1 cellular context compared by ENCODE assay signal in the genomic region with DNA sequence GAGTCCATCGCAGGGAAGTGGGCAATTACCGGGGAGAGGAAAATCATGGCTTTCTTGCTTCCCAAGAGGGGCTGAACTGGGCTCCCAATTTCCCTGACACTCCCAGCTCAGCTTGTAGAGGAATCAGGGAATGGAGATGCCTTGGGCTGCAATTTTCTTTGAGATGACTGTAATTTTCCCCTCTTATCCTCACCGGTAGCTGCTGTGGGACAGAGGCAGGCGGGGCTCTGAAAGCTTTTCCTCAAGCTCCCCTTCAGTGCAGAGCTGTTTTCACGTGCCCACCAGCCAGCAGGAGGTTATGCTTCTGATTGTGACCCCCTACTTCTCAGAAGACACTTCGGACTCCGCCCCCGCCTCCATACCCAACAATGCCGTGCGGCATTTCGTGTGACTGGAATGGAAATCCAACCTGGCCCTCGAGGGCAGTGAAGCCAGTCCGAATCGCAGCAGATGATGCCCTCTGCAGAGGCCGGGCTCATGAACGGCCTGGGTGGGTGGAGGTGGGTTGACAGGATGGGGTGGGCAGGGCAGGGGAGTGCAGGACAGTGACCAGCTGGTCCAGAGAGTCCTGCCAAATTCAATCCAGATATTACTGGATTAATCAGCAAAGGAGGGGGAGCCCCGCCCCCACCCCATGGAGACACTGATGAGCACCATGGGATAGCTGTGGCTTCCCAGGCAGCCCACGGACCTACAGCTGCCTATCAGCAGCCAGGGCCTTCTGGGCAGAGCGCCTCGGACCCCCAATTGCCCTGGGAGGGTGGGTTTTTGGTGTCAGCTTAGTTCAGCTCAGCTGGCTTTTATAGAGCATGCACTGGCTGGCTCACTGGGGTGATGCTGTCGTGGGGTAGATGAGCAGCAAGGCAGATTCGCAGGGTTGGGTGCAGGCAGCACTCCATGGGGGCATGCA.
TF ChIP-seq lines count a peak whose summit lies in the region.

No MANE protein-coding gene starts in this region.

TF ChIP-seq in K562, 482 proteins besides CTCF, POLR2A, EP300 and RAD21:
- no peak for TF ChIP-seq ZNF354B (CRISPR knock-in tag; IDR thresholded peaks at IDR 0.05)
- no peak for TF ChIP-seq HDAC8 (tag; IDR thresholded peaks at IDR 0.05)
- no peak for TF ChIP-seq DACH1 (IDR thresholded peaks at IDR 0.05; ENCODE audit: partially characterized antibody)
- TF ChIP-seq GATAD2A (IDR thresholded peaks at IDR 0.05), result no peak
- no peak for TF ChIP-seq TCF3 (CRISPR knock-in tag; IDR thresholded peaks at IDR 0.05)
- TF ChIP-seq TBP (optimal IDR thresholded peaks at IDR 0.05; ENCODE audit: low read depth, low read length), result no peak
- TF ChIP-seq NBN (IDR thresholded peaks at IDR 0.05; ENCODE audit: low read depth), result no peak
- TF ChIP-seq BRCA1 (IDR thresholded peaks at IDR 0.05), result no peak
- TF ChIP-seq BRCA1 (CRISPR knock-in tag; IDR thresholded peaks at IDR 0.05), result no peak
